In the genomic region with DNA sequence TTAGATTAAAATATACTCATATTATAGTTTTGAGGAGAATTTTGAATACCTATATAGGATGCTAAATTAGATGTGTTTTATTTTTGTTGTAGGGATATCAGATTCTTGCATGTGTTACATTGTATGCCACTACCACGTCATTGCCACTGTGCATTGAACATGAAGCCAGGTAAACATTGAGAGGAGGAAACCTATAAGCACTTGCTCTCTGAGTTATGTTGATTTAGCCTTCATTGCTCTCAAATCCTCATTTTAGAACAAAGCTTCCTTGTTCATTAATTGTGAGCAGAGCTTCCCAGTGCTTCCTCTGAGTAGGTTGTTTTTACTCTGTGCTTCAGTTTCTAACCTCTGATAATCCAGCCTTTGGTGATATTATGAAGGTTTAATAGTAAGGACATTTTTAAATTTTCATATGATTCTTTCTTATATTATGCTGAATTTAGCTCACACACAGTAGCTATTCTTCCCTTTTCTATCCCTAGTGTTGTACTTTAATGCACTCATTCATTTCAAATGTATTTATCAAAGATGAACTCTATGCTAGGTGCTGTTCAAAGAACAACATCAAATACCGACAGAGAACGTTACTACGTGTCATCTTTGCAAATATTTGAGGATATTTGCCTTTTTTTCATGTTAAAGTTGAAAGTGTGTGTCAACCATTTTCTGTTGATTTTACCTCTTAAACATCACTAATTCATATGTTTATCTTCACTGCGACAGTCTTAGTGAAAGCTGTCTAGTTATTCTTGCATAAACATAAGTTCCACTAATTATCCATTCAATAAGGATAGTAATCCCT, we compare ENCODE assay signal across 1 cellular context.
TF ChIP-seq lines count a peak whose summit lies in the region.

No MANE protein-coding gene starts in this region.

TF ChIP-seq in HepG2, 621 proteins besides CTCF, POLR2A, EP300 and RAD21 (continued from another document):
- TF ChIP-seq, protein P1, sequence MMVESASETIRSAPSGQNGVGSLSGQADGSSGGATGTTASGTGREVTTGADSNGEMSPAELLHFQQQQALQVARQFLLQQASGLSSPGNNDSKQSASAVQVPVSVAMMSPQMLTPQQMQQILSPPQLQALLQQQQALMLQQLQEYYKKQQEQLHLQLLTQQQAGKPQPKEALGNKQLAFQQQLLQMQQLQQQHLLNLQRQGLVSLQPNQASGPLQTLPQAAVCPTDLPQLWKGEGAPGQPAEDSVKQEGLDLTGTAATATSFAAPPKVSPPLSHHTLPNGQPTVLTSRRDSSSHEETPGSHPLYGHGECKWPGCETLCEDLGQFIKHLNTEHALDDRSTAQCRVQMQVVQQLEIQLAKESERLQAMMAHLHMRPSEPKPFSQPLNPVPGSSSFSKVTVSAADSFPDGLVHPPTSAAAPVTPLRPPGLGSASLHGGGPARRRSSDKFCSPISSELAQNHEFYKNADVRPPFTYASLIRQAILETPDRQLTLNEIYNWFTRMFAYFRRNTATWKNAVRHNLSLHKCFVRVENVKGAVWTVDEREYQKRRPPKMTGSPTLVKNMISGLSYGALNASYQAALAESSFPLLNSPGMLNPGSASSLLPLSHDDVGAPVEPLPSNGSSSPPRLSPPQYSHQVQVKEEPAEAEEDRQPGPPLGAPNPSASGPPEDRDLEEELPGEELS (CRISPR knock-in tag; IDR thresholded peaks at IDR 0.05), result peak; percentile 41
- peak; percentile 42; the same call in 1 of the 2 replicates for TF ChIP-seq NR2C2 (CRISPR knock-in tag; IDR thresholded peaks at IDR 0.05; ENCODE audit: borderline replicate concordance)
- TF ChIP-seq NFIC (IDR thresholded peaks at IDR 0.05; ENCODE audit: low read length), result peak; percentile 70; the same call in 1 of the 2 replicates
- TF ChIP-seq SOX13 (IDR thresholded peaks at IDR 0.05), result no peak
- peak in 1 of 2 experiments; percentile 48; a peak in 1 of 4 replicates for TF ChIP-seq SOX13 (CRISPR knock-in tag; conservative IDR thresholded peaks at IDR 0.05 in 1 of 2, IDR thresholded peaks at IDR 0.05 in 1 of 2)
- TF ChIP-seq RXRB (CRISPR knock-in tag; IDR thresholded peaks at IDR 0.05; ENCODE audit: borderline replicate concordance), result peak; percentile 56; the same call in 1 of the 2 replicates
- TF ChIP-seq ATF3 (CRISPR knock-in tag; IDR thresholded peaks at IDR 0.05), result no peak
- peak; percentile 77 for TF ChIP-seq CREM (IDR thresholded peaks at IDR 0.05)
- TF ChIP-seq CREM (CRISPR knock-in tag; IDR thresholded peaks at IDR 0.05), result no peak
- TF ChIP-seq ZNF513 (CRISPR knock-in tag; conservative IDR thresholded peaks at IDR 0.05), result no peak
- peak; percentile 84 for TF ChIP-seq BCL6 (CRISPR knock-in tag; IDR thresholded peaks at IDR 0.05)
- peak; percentile 38; the same call in 1 of the 2 replicates for TF ChIP-seq SALL1 (CRISPR knock-in tag; IDR thresholded peaks at IDR 0.05)
- TF ChIP-seq ZNF609 (CRISPR knock-in tag; IDR thresholded peaks at IDR 0.05; ENCODE audit: borderline replicate concordance), result peak; percentile 71; the same call in 1 of the 2 replicates
- no peak for TF ChIP-seq HDAC1 (CRISPR knock-in tag; IDR thresholded peaks at IDR 0.05)
- peak; percentile 36; the same call in 1 of the 2 replicates for TF ChIP-seq FOXO1 (CRISPR knock-in tag; IDR thresholded peaks at IDR 0.05)
- no peak for TF ChIP-seq ATF5 (CRISPR knock-in tag; IDR thresholded peaks at IDR 0.05; ENCODE audit: low read depth)
- peak; percentile 25; the same call in 1 of the 2 replicates for TF ChIP-seq NR2F6 (IDR thresholded peaks at IDR 0.05)
- no peak for TF ChIP-seq NR2F6 (CRISPR knock-in tag; IDR thresholded peaks at IDR 0.05)
- no peak for TF ChIP-seq PCBP1 (IDR thresholded peaks at IDR 0.05; ENCODE audit: borderline replicate concordance, low read depth, low read length)
- peak; percentile 77 for TF ChIP-seq ARID5B (CRISPR knock-in tag; IDR thresholded peaks at IDR 0.05)
- TF ChIP-seq ETV6 (CRISPR knock-in tag; conservative IDR thresholded peaks at IDR 0.05), result no peak
- peak; percentile 76 for TF ChIP-seq TCF7 (IDR thresholded peaks at IDR 0.05; ENCODE audit: low read depth)
- TF ChIP-seq SOX5 (CRISPR knock-in tag; IDR thresholded peaks at IDR 0.05; ENCODE audit: borderline replicate concordance), result peak; percentile 35; the same call in 1 of the 2 replicates
- TF ChIP-seq FOXA1 (IDR thresholded peaks at IDR 0.05), result no peak
- peak; percentile 71 for TF ChIP-seq FOXA1 (CRISPR knock-in tag; IDR thresholded peaks at IDR 0.05)
